ENCODE assay signal across 25 cellular contexts in genomic region chr4:145740796-145741195, GRCh38.
"Had no signal": no experiment of that assay in that cellular context is flagged by ENCODE, and none has a peak within 500 bp of the region (broad histone marks: within the 10 kb centered on the region; RNA-seq: fewer than 3 reads in every experiment).

No MANE protein-coding gene starts in this region.

- H3K27me3 ChIP-seq: thyroid gland had no signal

- H3K9me3 Mint-ChIP-seq: activated CD8-positive, alpha-beta T cell treated with anti-CD3 and anti-CD28 coated beads for 36 hours; activated naive CD4-positive, alpha-beta T cell treated with anti-CD3 and anti-CD28 coated beads, Interleukin-2, amount 10 ng/mL, durations not matched to agents 7 days and 5 days; central memory CD8-positive, alpha-beta T cell had no signal

- FAIRE-seq: endometrium, frontal cortex, keratinocyte had no signal

- DNase-seq: activated CD4-positive, alpha-beta T cell treated with anti-CD3 and anti-CD28 coated beads for 48 hours; activated CD4-positive, CD25-positive, alpha-beta regulatory T cell; activated CD8-positive, alpha-beta T cell treated with anti-CD3 and anti-CD28 coated beads for 36 hours; activated effector memory CD4-positive, alpha-beta T cell treated with Interleukin-2 at 50 U/mL for 16 hours; activated naive CD4-positive, alpha-beta T cell treated with anti-CD3 and anti-CD28 coated beads, Interleukin-2, amount 10 ng/mL, durations not matched to agents 7 days and 5 days; activated naive CD8-positive, alpha-beta T cell treated with anti-CD3 and anti-CD28 coated beads, Interleukin-2, amount 50 U/mL, for 24 hours; activated T-cell treated with anti-CD3 and anti-CD28 coated beads, Interleukin-2, amount 50 U/mL, for 48 hours; aorta; cortex of kidney; erythroblast; head of caudate nucleus; naive thymus-derived CD4-positive, alpha-beta T cell; stimulated activated CD4-positive, alpha-beta T cell treated with anti-CD3 and anti-CD28 coated beads, Interleukin-12 subunit alpha, Interleukin-12 subunit beta, amount 100 ng/mL, for 4 hours; stimulated activated CD4-positive, alpha-beta T cell treated with anti-CD3 and anti-CD28 coated beads, Interleukin-1b, Interleukin-23, amount 100 ng/mL, for 48 hours; stimulated activated CD8-positive, alpha-beta memory T cell treated with anti-CD3 and anti-CD28 coated beads, Interleukin-4, amount 100 ng/mL, for 48 hours; stimulated activated naive CD4-positive, alpha-beta T cell; T-helper 1 cell; T-helper 9 cell; thyroid gland had no signal

- H3K4me1 Mint-ChIP-seq: activated naive CD4-positive, alpha-beta T cell treated with anti-CD3 and anti-CD28 coated beads, Interleukin-2, amount 10 ng/mL, durations not matched to agents 7 days and 5 days; activated naive CD8-positive, alpha-beta T cell treated with anti-CD3 and anti-CD28 coated beads, Interleukin-2, amount 50 U/mL, for 24 hours; central memory CD8-positive, alpha-beta T cell; naive thymus-derived CD4-positive, alpha-beta T cell had no signal

- H3K9me3 ChIP-seq: thyroid gland had no signal

- H3K36me3 ChIP-seq: thyroid gland had no signal

- H3K27ac Mint-ChIP-seq: activated CD8-positive, alpha-beta T cell treated with anti-CD3 and anti-CD28 coated beads for 36 hours; activated naive CD4-positive, alpha-beta T cell treated with anti-CD3 and anti-CD28 coated beads, Interleukin-2, amount 10 ng/mL, durations not matched to agents 7 days and 5 days; activated naive CD8-positive, alpha-beta T cell treated with anti-CD3 and anti-CD28 coated beads, Interleukin-2, amount 50 U/mL, for 24 hours; naive thymus-derived CD4-positive, alpha-beta T cell had no signal

- H3K27ac ChIP-seq: thyroid gland had no signal

- H3K36me3 Mint-ChIP-seq: activated naive CD4-positive, alpha-beta T cell treated with anti-CD3 and anti-CD28 coated beads, Interleukin-2, amount 10 ng/mL, durations not matched to agents 7 days and 5 days had no signal

- H3K4me3 ChIP-seq: lung, thyroid gland had no signal

- ATAC-seq: activated CD8-positive, alpha-beta T cell treated with anti-CD3 and anti-CD28 coated beads for 36 hours; activated naive CD8-positive, alpha-beta T cell treated with anti-CD3 and anti-CD28 coated beads, Interleukin-2, amount 50 U/mL, for 24 hours; left lobe of liver; naive thymus-derived CD4-positive, alpha-beta T cell had no signal

- H3K4me3 Mint-ChIP-seq: activated CD8-positive, alpha-beta T cell treated with anti-CD3 and anti-CD28 coated beads for 36 hours; activated naive CD4-positive, alpha-beta T cell treated with anti-CD3 and anti-CD28 coated beads, Interleukin-2, amount 10 ng/mL, durations not matched to agents 7 days and 5 days; activated naive CD8-positive, alpha-beta T cell treated with anti-CD3 and anti-CD28 coated beads, Interleukin-2, amount 50 U/mL, for 24 hours; central memory CD8-positive, alpha-beta T cell; naive thymus-derived CD4-positive, alpha-beta T cell had no signal
